Comparison of ENCODE assay signal across 1 cellular context in the genomic region with DNA sequence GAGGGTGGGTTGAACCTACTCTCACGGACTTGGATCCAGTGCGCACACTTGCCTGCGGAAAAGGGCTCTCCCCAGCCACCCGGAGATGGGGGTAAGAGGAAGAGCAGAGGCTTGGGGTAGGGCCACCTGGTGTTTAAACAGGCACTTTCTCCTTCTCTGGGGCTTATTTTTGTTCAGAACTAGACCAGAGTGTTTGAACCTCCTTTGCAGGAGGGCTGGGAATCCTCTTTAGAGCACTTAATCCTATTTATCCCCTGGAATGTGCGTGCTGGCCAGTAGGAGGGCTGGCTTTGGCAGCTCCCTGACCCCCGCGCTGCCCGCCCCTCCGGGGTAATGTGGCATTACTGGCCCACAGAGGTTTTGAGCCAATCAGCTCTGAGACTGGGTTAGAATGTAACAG.
TF ChIP-seq lines count a peak whose summit lies in the region.

No MANE protein-coding gene starts in this region.

TF ChIP-seq in H1, 55 proteins besides CTCF, POLR2A, EP300 and RAD21:
- TF ChIP-seq PHF8 (conservative IDR thresholded peaks at IDR 0.05; ENCODE audit: low read depth, low read length) (no peak), TEAD4 (IDR thresholded peaks at IDR 0.05; ENCODE audit: low read depth, low read length) (peak; percentile 77; the same call in 1 of the 2 replicates)
